In genomic region chr12:1816730-1817094, GRCh38 we compare ENCODE assay signal across 1 cellular context.
TF ChIP-seq lines count a peak whose summit lies in the region.

No MANE protein-coding gene starts in this region.

TF ChIP-seq in HepG2, 621 proteins besides CTCF, POLR2A, EP300 and RAD21 (continued from another document):
- TF ChIP-seq ZBTB25 (CRISPR knock-in tag; IDR thresholded peaks at IDR 0.05) (no peak), NCOA2 (CRISPR knock-in tag; IDR thresholded peaks at IDR 0.05) (no peak), HIC2 (CRISPR knock-in tag; IDR thresholded peaks at IDR 0.05; ENCODE audit: low read depth) (0 out of 2 replicates have a peak, but pooled peaks have one; percentile 11), TCF7L2 (IDR thresholded peaks at IDR 0.05; ENCODE audit: low read depth, low read length) (no peak), ZNF850 (CRISPR knock-in tag; conservative IDR thresholded peaks at IDR 0.05) (no peak), RFX3 (CRISPR knock-in tag; IDR thresholded peaks at IDR 0.05) (no peak), FOXJ3 (CRISPR knock-in tag; IDR thresholded peaks at IDR 0.05; ENCODE audit: borderline replicate concordance) (no peak), FOXA1 (IDR thresholded peaks at IDR 0.05) (no peak), FOXA1 (CRISPR knock-in tag; IDR thresholded peaks at IDR 0.05) (no peak), ZNF780A (CRISPR knock-in tag; IDR thresholded peaks at IDR 0.05) (peak; percentile 41; the same call in 1 of the 2 replicates), PTBP1 (IDR thresholded peaks at IDR 0.05; ENCODE audit: low read depth, low read length, poor library complexity, severe bottlenecking) (no peak), PHF21A (CRISPR knock-in tag; IDR thresholded peaks at IDR 0.05) (peak; percentile 12; the same call in 1 of the 2 replicates), ZNF281 (CRISPR knock-in tag; IDR thresholded peaks at IDR 0.05; ENCODE audit: borderline replicate concordance) (no peak), ZNF333 (CRISPR knock-in tag; IDR thresholded peaks at IDR 0.05; ENCODE audit: borderline replicate concordance) (no peak), JUND (CRISPR knock-in tag; IDR thresholded peaks at IDR 0.05) (peak; percentile 32; the same call in 1 of the 2 replicates), ZBTB39 (CRISPR knock-in tag; IDR thresholded peaks at IDR 0.05) (no peak), SP2 (CRISPR knock-in tag; IDR thresholded peaks at IDR 0.05) (no peak), ZMAT5 (CRISPR knock-in tag; IDR thresholded peaks at IDR 0.05; ENCODE audit: borderline replicate concordance, low read depth) (no peak), HNRNPL (IDR thresholded peaks at IDR 0.05; ENCODE audit: low read depth, low read length) (no peak), STAT6 (CRISPR knock-in tag; IDR thresholded peaks at IDR 0.05; ENCODE audit: borderline replicate concordance) (no peak), TMF1 (CRISPR knock-in tag; IDR thresholded peaks at IDR 0.05; ENCODE audit: low read depth) (no peak), ZNF589 (CRISPR knock-in tag; conservative IDR thresholded peaks at IDR 0.05) (0 out of 2 replicates have a peak, but pooled peaks have one; percentile 22)
- TF ChIP-seq, protein P1, sequence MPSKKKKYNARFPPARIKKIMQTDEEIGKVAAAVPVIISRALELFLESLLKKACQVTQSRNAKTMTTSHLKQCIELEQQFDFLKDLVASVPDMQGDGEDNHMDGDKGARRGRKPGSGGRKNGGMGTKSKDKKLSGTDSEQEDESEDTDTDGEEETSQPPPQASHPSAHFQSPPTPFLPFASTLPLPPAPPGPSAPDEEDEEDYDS (CRISPR knock-in tag; IDR thresholded peaks at IDR 0.05): no peak
- TF ChIP-seq, protein P2, sequence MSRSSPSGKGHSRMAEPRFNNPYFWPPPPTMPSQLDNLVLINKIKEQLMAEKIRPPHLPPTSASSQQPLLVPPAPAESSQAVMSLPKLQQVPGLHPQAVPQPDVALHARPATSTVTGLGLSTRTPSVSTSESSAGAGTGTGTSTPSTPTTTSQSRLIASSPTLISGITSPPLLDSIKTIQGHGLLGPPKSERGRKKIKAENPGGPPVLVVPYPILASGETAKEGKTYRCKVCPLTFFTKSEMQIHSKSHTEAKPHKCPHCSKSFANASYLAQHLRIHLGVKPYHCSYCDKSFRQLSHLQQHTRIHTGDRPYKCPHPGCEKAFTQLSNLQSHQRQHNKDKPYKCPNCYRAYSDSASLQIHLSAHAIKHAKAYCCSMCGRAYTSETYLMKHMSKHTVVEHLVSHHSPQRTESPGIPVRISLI (CRISPR knock-in tag; IDR thresholded peaks at IDR 0.05; ENCODE audit: borderline replicate concordance): no peak
